In the genomic region with DNA sequence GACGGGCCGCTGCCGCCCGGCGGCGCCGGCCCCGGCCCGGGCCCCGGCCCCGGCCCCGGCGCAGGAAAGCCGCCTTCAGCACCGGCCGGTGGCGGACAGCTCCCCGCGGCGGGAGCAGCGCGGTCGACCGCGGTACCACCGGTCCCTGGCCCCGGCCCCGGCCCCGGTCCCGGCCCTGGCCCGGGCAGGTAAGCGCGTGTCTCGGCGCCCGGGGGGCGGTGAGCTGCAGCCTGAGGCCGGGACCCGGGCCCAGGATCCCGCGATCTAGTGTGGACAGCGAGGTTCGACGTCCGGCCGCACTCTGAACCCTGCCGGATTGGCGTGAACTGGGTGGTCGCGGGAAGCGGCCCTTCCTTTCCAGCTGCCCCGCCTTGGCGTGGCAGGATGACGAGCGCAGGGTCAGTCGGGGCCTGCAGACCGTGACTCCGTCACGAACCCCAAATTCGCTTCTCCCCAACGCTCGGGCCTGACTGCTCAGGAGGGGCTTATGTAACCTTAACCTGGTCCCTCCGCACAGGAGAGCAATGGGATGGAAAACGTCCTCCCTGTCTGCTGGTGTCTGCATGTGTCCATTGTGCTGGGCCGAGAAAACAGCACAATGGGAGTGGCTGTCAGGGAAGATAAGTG, we compare ENCODE assay signal across 8 cellular contexts. TPM values are rescaled to one million over a fixed set of nuclear protein-coding genes. Genes with fewer than 3 reads are reported as not detected.
DNase-seq lines count a peak whose midpoint lies in the region; ATAC-seq and TF ChIP-seq lines count a peak whose summit lies in the region.

No MANE protein-coding gene starts in this region.

- DNase-seq in ascending aorta (ENCODE audit: low spot score in 2 of 2) (peak in 1 of 2 donors; percentile 75), immature natural killer cell (peak in 1 of 3 donors; percentile 3), LoVo (ENCODE audit: low spot score) (no peak)
- peak in 2 of 3 donors; percentile 8 to 48 for DNase-seq in stimulated activated CD4-positive, alpha-beta T cell treated with anti-CD3 and anti-CD28 coated beads, Interleukin-12 subunit alpha, Interleukin-12 subunit beta, amount 100 ng/mL, for 48 hours (ENCODE audit: low read depth in 2 of 3, low spot score in 1 of 3)

- peaks cover 3 to 13% of the 10 kb centered on the region in 2 donors for H3K4me1 ChIP-seq in ascending aorta

- no peaks in the 10 kb centered on the region for H3K27me3 ChIP-seq in ascending aorta

- H3K4me3 Mint-ChIP-seq in immature natural killer cell, result peak overlapping the region; percentile 46 to 75 (median 66)

- intact Hi-C loops in ascending aorta (cut with DNase I), result loop anchor here (1.0 kb wide), 2 partner anchors 14 to 120 kb away; a partner anchor contains a TSS

- H3K9me3 ChIP-seq in ascending aorta, result no peaks in the 10 kb centered on the region

- peaks cover 8 to 27% (median 21%) of the 10 kb centered on the region in 3 donors for H3K27me3 Mint-ChIP-seq in immature natural killer cell (ENCODE audit: low read depth in 3 of 3)

- ATAC-seq in GM18511 (IDR thresholded peaks at IDR 0.05; ENCODE audit: unreplicated experiment) (peak; percentile 73), HG02642 (IDR thresholded peaks at IDR 0.05; ENCODE audit: poor library complexity, unreplicated experiment) (peak; percentile 62), HG03025 (IDR thresholded peaks at IDR 0.05; ENCODE audit: low FRiP score, unreplicated experiment) (no peak)

- no peak overlapping the region for H3K27ac Mint-ChIP-seq in immature natural killer cell

- H3K36me3 Mint-ChIP-seq in immature natural killer cell, result no peaks in the 10 kb centered on the region

- no peak for TF ChIP-seq CTCF in ascending aorta (IDR thresholded peaks at IDR 0.05)

- peak overlapping the region; percentile 70 to 75 for H3K4me3 ChIP-seq in ascending aorta

- peaks cover 0 to 1% (median 0%) of the 10 kb centered on the region in 6 donors for H3K9me3 Mint-ChIP-seq in immature natural killer cell

- no peaks in the 10 kb centered on the region for H3K36me3 ChIP-seq in ascending aorta

- peak overlapping the region in 1 of 2 donors; percentile 40 for H3K27ac ChIP-seq in ascending aorta

- H3K4me1 Mint-ChIP-seq in immature natural killer cell, result peaks cover 15 to 17% of the 10 kb centered on the region in 2 donors

TF ChIP-seq in PFSK-1, 5 proteins besides CTCF, POLR2A, EP300 and RAD21:
- TF ChIP-seq FOXP2 (optimal IDR thresholded peaks at IDR 0.05; ENCODE audit: borderline replicate concordance, extremely low read depth, extremely low read length, insufficient read depth), result peak; percentile 16
- TF ChIP-seq TAF1 (IDR thresholded peaks at IDR 0.05; ENCODE audit: borderline replicate concordance, insufficient read depth, low read length), result no peak
- TF ChIP-seq, protein P1, sequence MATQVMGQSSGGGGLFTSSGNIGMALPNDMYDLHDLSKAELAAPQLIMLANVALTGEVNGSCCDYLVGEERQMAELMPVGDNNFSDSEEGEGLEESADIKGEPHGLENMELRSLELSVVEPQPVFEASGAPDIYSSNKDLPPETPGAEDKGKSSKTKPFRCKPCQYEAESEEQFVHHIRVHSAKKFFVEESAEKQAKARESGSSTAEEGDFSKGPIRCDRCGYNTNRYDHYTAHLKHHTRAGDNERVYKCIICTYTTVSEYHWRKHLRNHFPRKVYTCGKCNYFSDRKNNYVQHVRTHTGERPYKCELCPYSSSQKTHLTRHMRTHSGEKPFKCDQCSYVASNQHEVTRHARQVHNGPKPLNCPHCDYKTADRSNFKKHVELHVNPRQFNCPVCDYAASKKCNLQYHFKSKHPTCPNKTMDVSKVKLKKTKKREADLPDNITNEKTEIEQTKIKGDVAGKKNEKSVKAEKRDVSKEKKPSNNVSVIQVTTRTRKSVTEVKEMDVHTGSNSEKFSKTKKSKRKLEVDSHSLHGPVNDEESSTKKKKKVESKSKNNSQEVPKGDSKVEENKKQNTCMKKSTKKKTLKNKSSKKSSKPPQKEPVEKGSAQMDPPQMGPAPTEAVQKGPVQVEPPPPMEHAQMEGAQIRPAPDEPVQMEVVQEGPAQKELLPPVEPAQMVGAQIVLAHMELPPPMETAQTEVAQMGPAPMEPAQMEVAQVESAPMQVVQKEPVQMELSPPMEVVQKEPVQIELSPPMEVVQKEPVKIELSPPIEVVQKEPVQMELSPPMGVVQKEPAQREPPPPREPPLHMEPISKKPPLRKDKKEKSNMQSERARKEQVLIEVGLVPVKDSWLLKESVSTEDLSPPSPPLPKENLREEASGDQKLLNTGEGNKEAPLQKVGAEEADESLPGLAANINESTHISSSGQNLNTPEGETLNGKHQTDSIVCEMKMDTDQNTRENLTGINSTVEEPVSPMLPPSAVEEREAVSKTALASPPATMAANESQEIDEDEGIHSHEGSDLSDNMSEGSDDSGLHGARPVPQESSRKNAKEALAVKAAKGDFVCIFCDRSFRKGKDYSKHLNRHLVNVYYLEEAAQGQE (IDR thresholded peaks at IDR 0.05; ENCODE audit: insufficient read depth in 1 of 2, low read depth in 2 of 2, low read length in 2 of 2), result peak; percentile 85 to 94
- no peak for TF ChIP-seq POLR2AphosphoS5 (IDR thresholded peaks at IDR 0.05; ENCODE audit: low read depth, low read length)
- peak; percentile 75; the same call in 1 of the 2 replicates for TF ChIP-seq SIN3A (IDR thresholded peaks at IDR 0.05; ENCODE audit: borderline replicate concordance, insufficient read depth, low read length)

RNA-seq across cellular contexts. Expression of a gene that starts 0.5 kb away (rescaled TPM):
- 0.28 TPM for polyA plus RNA-seq in PFSK-1 (2012; ENCODE audit: insufficient read length, low read depth)
- total RNA-seq in ascending aorta, result 0.85 TPM
- polyA plus RNA-seq in immature natural killer cell, result under 1 TPM in 1 of 3 donors, not detected in 2; 0.42 TPM
